Comparison of ENCODE assay signal across 8 cellular contexts in genomic region chr7:726084-726853, GRCh38. TPM values are rescaled to one million over a fixed set of nuclear protein-coding genes. Genes with fewer than 3 reads are reported as not detected.
DNase-seq lines count a peak whose midpoint lies in the region; ATAC-seq lines count a peak whose summit lies in the region.

Gene DNAAF5, plus strand, starts transcription at chr7:726699. Its CDS starts 22 bp downstream, at chr7:726721.

- CTCF ChIA-PET in activated CD4-positive, alpha-beta memory T cell treated with anti-CD3 and anti-CD28 coated beads, Interleukin-2, amount 10 ng/mL, durations not matched to agents 7 days and 5 days (lab: Charles Lee) = no interaction called here

- 10 to 11% methylated on average over 56 of the region's 56 CpGs for WGBS in ectodermal cell, 2 experiments

- H3K4me1 Mint-ChIP-seq in activated CD4-positive, alpha-beta memory T cell treated with anti-CD3 and anti-CD28 coated beads, Interleukin-2, amount 10 ng/mL, durations not matched to agents 7 days and 5 days = peaks cover 27% of the 10 kb centered on the region

- H3K36me3 Mint-ChIP-seq in activated CD4-positive, alpha-beta memory T cell treated with anti-CD3 and anti-CD28 coated beads, Interleukin-2, amount 10 ng/mL, durations not matched to agents 7 days and 5 days (ENCODE audit: low read depth) = peaks cover 43% of the 10 kb centered on the region

- H3K4me1 ChIP-seq in ectodermal cell (ENCODE audit: control insufficient read depth, insufficient read depth, low read length) = peaks cover 10% of the 10 kb centered on the region

- ATAC-seq in GM19372 (IDR thresholded peaks at IDR 0.05; ENCODE audit: low read depth, unreplicated experiment) (peak; percentile 79), HG03521 (IDR thresholded peaks at IDR 0.05; ENCODE audit: unreplicated experiment) (peak; percentile 83)

- H3K4me3 ChIP-seq in ectodermal cell (ENCODE audit: insufficient read depth, low read depth, low read length) = peak within 1 kb of the TSS; percentile 72

- H3K4me3 Mint-ChIP-seq in activated CD4-positive, alpha-beta memory T cell treated with anti-CD3 and anti-CD28 coated beads, Interleukin-2, amount 10 ng/mL, durations not matched to agents 7 days and 5 days = peak within 1 kb of the TSS; percentile 83

- DNase-seq in CD1c-positive myeloid dendritic cell (ENCODE audit: extremely low spot score) (peak; percentile 94), NCI-H82 (lab: John Stamatoyannopoulos, UW) (peak; percentile 93), lung microvascular endothelial cell (ENCODE audit: low read depth in 2 of 2) (peak; percentile 88 to 92)
- peak; percentile 89 for DNase-seq in activated CD4-positive, alpha-beta memory T cell treated with anti-CD3 and anti-CD28 coated beads, Interleukin-2, amount 10 ng/mL, durations not matched to agents 7 days and 5 days
- peak; percentile 76 to 81 (median 80) for DNase-seq in stimulated activated CD4-positive, alpha-beta T cell treated with anti-CD3 and anti-CD28 coated beads, TNF-alpha, amount 100 ng/mL, for 4 hours (ENCODE audit: low read depth in 3 of 3)

- H3K9me3 ChIP-seq in ectodermal cell (ENCODE audit: control insufficient read depth, low read length) = no peaks in the 10 kb centered on the region

- POLR2A ChIA-PET in activated CD4-positive, alpha-beta memory T cell treated with anti-CD3 and anti-CD28 coated beads, Interleukin-2, amount 10 ng/mL, durations not matched to agents 7 days and 5 days (lab: Charles Lee) = interaction anchor here (1.0 to 1.5 kb wide), 7 partner anchors 108 to 141 kb away, joined by 3 to 10 read pairs (median 4); no protein-coding TSS in a partner anchor

- peak within 1 kb of the TSS; percentile 71 for H3K27ac Mint-ChIP-seq in activated CD4-positive, alpha-beta memory T cell treated with anti-CD3 and anti-CD28 coated beads, Interleukin-2, amount 10 ng/mL, durations not matched to agents 7 days and 5 days

- no peaks in the 10 kb centered on the region for H3K27me3 ChIP-seq in ectodermal cell (ENCODE audit: control insufficient read depth, insufficient read depth, low read length, poor library complexity, severe bottlenecking)

- H3K27me3 Mint-ChIP-seq in activated CD4-positive, alpha-beta memory T cell treated with anti-CD3 and anti-CD28 coated beads, Interleukin-2, amount 10 ng/mL, durations not matched to agents 7 days and 5 days = no peaks in the 10 kb centered on the region

- H3K36me3 ChIP-seq in ectodermal cell (ENCODE audit: control insufficient read depth, insufficient read depth, low read length) = peaks cover 11% of the 10 kb centered on the region

- H3K27ac ChIP-seq in ectodermal cell (ENCODE audit: insufficient read depth, low read depth, low read length, poor library complexity, severe bottlenecking) = no peak within 1 kb of the TSS

- H3K9me3 Mint-ChIP-seq in activated CD4-positive, alpha-beta memory T cell treated with anti-CD3 and anti-CD28 coated beads, Interleukin-2, amount 10 ng/mL, durations not matched to agents 7 days and 5 days = peaks cover 15% of the 10 kb centered on the region

RNA-seq across cellular contexts. Expression of gene DNAAF5, which starts in this region (rescaled TPM):
- 10 to 100 TPM; 16.8 to 19.7 TPM for total RNA-seq in activated CD4-positive, alpha-beta memory T cell treated with anti-CD3 and anti-CD28 coated beads, Interleukin-2, amount 10 ng/mL, durations not matched to agents 7 days and 5 days
- 46.5 TPM for polyA plus RNA-seq in ectodermal cell (2013, experiment 1 of 4)
- polyA plus RNA-seq in ectodermal cell (2013, experiment 2 of 4) = 48.7 TPM
- polyA plus RNA-seq in ectodermal cell (2013, experiment 3 of 4) = 34.0 TPM
- 39.4 TPM for polyA plus RNA-seq in ectodermal cell (2013, experiment 4 of 4)
- 10.0 and 12.1 TPM in 2 replicates for total RNA-seq in lung microvascular endothelial cell
